Comparison of ENCODE assay signal across 8 cellular contexts in the genomic region with DNA sequence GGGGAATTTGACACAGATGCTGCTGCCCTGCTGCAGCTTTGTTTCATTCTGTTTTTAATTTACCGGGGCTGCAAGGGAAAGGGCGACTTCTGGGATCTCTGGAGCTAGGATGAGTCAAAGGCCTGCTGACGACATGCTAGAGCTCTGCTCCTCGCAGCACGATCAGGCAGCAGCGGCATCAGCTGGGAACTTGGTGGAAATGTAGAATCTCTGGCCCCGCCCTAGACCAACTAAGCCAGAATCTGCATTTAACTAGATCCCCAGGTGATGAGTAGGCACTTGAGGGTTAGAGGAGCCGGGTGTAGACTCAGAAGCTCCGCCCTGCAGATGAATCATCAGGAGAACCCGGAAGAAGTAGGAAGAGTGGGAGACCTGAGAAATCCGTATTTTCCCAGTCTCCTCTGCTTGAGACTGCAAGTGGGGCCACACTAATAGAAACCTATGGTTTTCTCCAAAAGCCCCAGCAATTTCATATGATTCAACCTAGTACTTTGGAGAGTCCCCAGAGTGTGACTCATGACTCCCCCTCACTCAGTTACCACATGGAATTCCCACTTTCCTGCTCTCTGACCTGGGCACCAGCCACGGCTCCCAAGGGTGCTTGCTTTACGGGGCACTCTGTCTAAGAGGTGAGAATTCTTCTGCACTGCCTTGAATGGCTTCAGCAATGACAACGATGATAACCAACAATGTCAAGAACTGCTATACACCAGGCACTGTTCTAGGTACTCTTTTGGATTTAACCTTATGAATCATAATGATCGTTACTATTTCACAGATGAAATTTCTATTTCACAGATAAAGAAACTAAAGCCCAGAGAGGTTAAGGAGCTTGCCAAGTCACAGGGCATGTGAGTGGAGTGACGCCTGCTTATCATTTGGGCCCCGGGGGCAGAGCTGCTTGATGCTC. TPM values are rescaled to one million over a fixed set of nuclear protein-coding genes. Genes with fewer than 3 reads are reported as not detected.
A peak's percentile ranks its signal among the peaks of the same experiment; 100 is the strongest.
DNase-seq lines count a peak whose midpoint lies in the region; ATAC-seq and TF ChIP-seq lines count a peak whose summit lies in the region.

No MANE protein-coding gene starts in this region.

- H3K4me2 ChIP-seq in GM23248 (ENCODE audit: unreplicated experiment) = peak overlapping the region; percentile 98
- peak overlapping the region; percentile 78 for H3K4me2 ChIP-seq in fibroblast of lung (ENCODE audit: extremely low read depth, insufficient read depth, low read length)

- peak; percentile 99 for DNase-seq in EL
- peak; percentile 99 for DNase-seq in GM23248
- peak; percentile 80 to 95 for DNase-seq in NCI-H187 (lab: John Stamatoyannopoulos, UW)
- DNase-seq in activated CD4-positive, CD25-positive, alpha-beta regulatory T cell treated with anti-CD3 and anti-CD28 coated beads, Interleukin-2, amount 50 U/mL, for 72 hours = peak; percentile 47
- peak; percentile 93 to 99 for DNase-seq in fibroblast of lung (ENCODE audit: low read depth in 2 of 2)
- peak; percentile 65 to 67 for DNase-seq in psoas muscle
- no peak for DNase-seq in GM19240 (ENCODE audit: insufficient read length, low spot score)

- H3K9me3 ChIP-seq in GM23248 (ENCODE audit: low read depth) = no peaks in the 10 kb centered on the region
- H3K9me3 ChIP-seq in fibroblast of lung (ENCODE audit: control insufficient read depth, insufficient read depth, low read depth, low read length) = no peaks in the 10 kb centered on the region
- no peaks in the 10 kb centered on the region for H3K9me3 ChIP-seq in psoas muscle

- 17% methylated on average over 17 of the region's 17 CpGs for WGBS in GM23248 (ENCODE audit: low coverage in 1 of 2, low lambda C conversion rate in 2 of 2, missing lambda C conversion rate in 2 of 2), 2 experiments
- WGBS in psoas muscle, 3 donors = 48 to 72% (median 50%) methylated on average over 17 of the region's 17 CpGs

- no peaks in the 10 kb centered on the region for H3K9me2 ChIP-seq in GM23248 (ENCODE audit: insufficient read depth)

- H3K9ac ChIP-seq in GM23248 (peak overlapping the region; percentile 92), fibroblast of lung (ENCODE audit: insufficient read depth, low read length) (no peak overlapping the region)

- in situ Hi-C loops in GM23248 (cut with MboI) = no loop called here

- peak; percentile 71 to 84 (median 76) for ATAC-seq in psoas muscle
- ATAC-seq in GM19467 (IDR thresholded peaks at IDR 0.05; ENCODE audit: unreplicated experiment) = no peak

- H4K20me1 ChIP-seq in GM23248 (ENCODE audit: insufficient read depth) (no peaks in the 10 kb centered on the region), fibroblast of lung (ENCODE audit: control insufficient read depth, extremely low read depth, insufficient read depth, low read length) (no peaks in the 10 kb centered on the region)

- H3K79me2 ChIP-seq in GM23248 (ENCODE audit: insufficient read depth) (no peaks in the 10 kb centered on the region), fibroblast of lung (ENCODE audit: control insufficient read depth, insufficient read depth, low read length) (no peaks in the 10 kb centered on the region)

- H3K4me1 ChIP-seq in GM23248 (ENCODE audit: insufficient read depth) (peaks cover 47% of the 10 kb centered on the region), fibroblast of lung (ENCODE audit: control insufficient read depth, extremely low read depth, insufficient read depth, low read length) (peaks cover 15% of the 10 kb centered on the region), psoas muscle (no peaks in the 10 kb centered on the region)

- H3F3A ChIP-seq in GM23248 (ENCODE audit: insufficient read depth) = peaks cover 28% of the 10 kb centered on the region

- H3K27me3 ChIP-seq in GM23248 (replicated peaks; ENCODE audit: insufficient read depth) (no peaks in the 10 kb centered on the region), fibroblast of lung (ENCODE audit: control insufficient read depth, insufficient read depth, low read length) (peaks cover 3% of the 10 kb centered on the region), psoas muscle (ENCODE audit: insufficient read depth in 3 of 3, low read length in 2 of 3) (peaks cover 0 to 31% (median 5%) of the 10 kb centered on the region in 3 donors)

- TF ChIP-seq CTCF in fibroblast of lung (conservative IDR thresholded peaks at IDR 0.05 in 1 of 2, IDR thresholded peaks at IDR 0.05 in 1 of 2; ENCODE audit: low read depth in 1 of 2, low read length in 2 of 2) (peak; percentile 10 to 18), psoas muscle (IDR thresholded peaks at IDR 0.05) (no peak)

- peak overlapping the region; percentile 97 for H3K27ac ChIP-seq in GM23248
- peak overlapping the region; percentile 86 for H3K27ac ChIP-seq in fibroblast of lung (ENCODE audit: insufficient read depth, low read length)
- H3K27ac ChIP-seq in psoas muscle = no peak overlapping the region

- intact Hi-C loops in psoas muscle (cut with DNase I) = loop anchor here in 1 of 2 donors (1.0 kb wide), 1 partner anchor 29 kb away; no protein-coding TSS in a partner anchor

- peak overlapping the region; percentile 50 for H2AFZ ChIP-seq in GM23248
- H2AFZ ChIP-seq in fibroblast of lung (ENCODE audit: low read length) = no peak overlapping the region

- H3K4me3 ChIP-seq in GM23248 (peak overlapping the region; percentile 68), fibroblast of lung (replicated peaks in 1 of 4; ENCODE audit: control extremely low read depth in 1 of 4, insufficient read depth in 1 of 4, low read depth in 3 of 4, low read length in 4 of 4) (no peak overlapping the region), psoas muscle (no peak overlapping the region)

- no peaks in the 10 kb centered on the region for H3K36me3 ChIP-seq in GM23248 (ENCODE audit: low read depth)
- no peaks in the 10 kb centered on the region for H3K36me3 ChIP-seq in fibroblast of lung (ENCODE audit: control insufficient read depth, insufficient read depth, low read length)
- no peaks in the 10 kb centered on the region for H3K36me3 ChIP-seq in psoas muscle (ENCODE audit: insufficient read depth in 1 of 2, low read depth in 1 of 2)

RNA-seq across cellular contexts. Expression of gene TUBB2B, which starts 18.1 kb away (rescaled TPM):
- total RNA-seq in GM23248 (2014; rRNA removed; shearing (Covaris generic)) = 8.5 and 10.4 TPM in 2 replicates
- polyA plus RNA-seq in GM23248 (2016; fragmentation: Nextera tagmentation; extraction: Ambion mirVana) (8.1 and 9.0 TPM in 2 replicates), fibroblast of lung (3.4 and 5.2 TPM in 2 replicates), psoas muscle (1 to 10 TPM; 3.3 to 5.7 (median 3.4) TPM)
- total RNA-seq in fibroblast of lung (3.8 and 5.1 TPM in 2 replicates), psoas muscle (1 to 10 TPM; 1.1 to 4.4 (median 3.1) TPM)
- 4.4 and 5.9 TPM in 2 replicates for polyA plus RNA-seq in fibroblast of lung (2012)
- 9.3 and 12.1 TPM in 2 replicates for polyA minus RNA-seq in fibroblast of lung (ENCODE audit: low replicate concordance)

RNA-seq across cellular contexts. Expression of gene PSMG4, which starts 49.4 kb away (rescaled TPM):
- total RNA-seq in GM23248 (2014; rRNA removed; shearing (Covaris generic)) = 20.0 and 24.5 TPM in 2 replicates
- polyA plus RNA-seq in GM23248 (2016; fragmentation: Nextera tagmentation; extraction: Ambion mirVana) = 46.9 and 47.1 TPM in 2 replicates
- total RNA-seq in fibroblast of lung = 24.4 and 34.2 TPM in 2 replicates
- polyA plus RNA-seq in fibroblast of lung = 12.5 and 17.5 TPM in 2 replicates
- 22.5 and 34.9 TPM in 2 replicates for polyA plus RNA-seq in fibroblast of lung (2012)
- 7.3 and 21.7 TPM in 2 replicates for polyA minus RNA-seq in fibroblast of lung (ENCODE audit: low replicate concordance)
- total RNA-seq in psoas muscle = 10 to 100 TPM; 19.7 to 26.8 (median 22.0) TPM
- polyA plus RNA-seq in psoas muscle = 10 to 100 TPM; 18.6 to 31.3 (median 26.2) TPM

RNA-seq across cellular contexts. Expression of gene TUBB2A, which starts 52.0 kb away (rescaled TPM):
- total RNA-seq in GM23248 (2014; rRNA removed; shearing (Covaris generic)) = 163 and 190 TPM in 2 replicates
- 190 and 195 TPM in 2 replicates for polyA plus RNA-seq in GM23248 (2016; fragmentation: Nextera tagmentation; extraction: Ambion mirVana)
- total RNA-seq in fibroblast of lung = 40.8 and 54.3 TPM in 2 replicates
- 133 and 137 TPM in 2 replicates for polyA plus RNA-seq in fibroblast of lung
- 177 and 188 TPM in 2 replicates for polyA plus RNA-seq in fibroblast of lung (2012)
- polyA minus RNA-seq in fibroblast of lung (ENCODE audit: low replicate concordance) = 114 and 139 TPM in 2 replicates
- total RNA-seq in psoas muscle = 10 to 100 TPM; 25.3 to 58.0 (median 40.5) TPM
- polyA plus RNA-seq in psoas muscle = 10 to 100 TPM; 35.4 to 83.4 (median 47.1) TPM
